Comparison of ENCODE assay signal across 11 cellular contexts in genomic region chr7:44097064-44097932, GRCh38. TPM values are rescaled to one million over a fixed set of nuclear protein-coding genes. Genes with fewer than 3 reads are reported as not detected.
DNase-seq lines count a peak whose midpoint lies in the region; ATAC-seq and TF ChIP-seq lines count a peak whose summit lies in the region.
"Had no signal": no experiment of that assay in that cellular context is flagged by ENCODE, and none has a peak within 500 bp of the region (broad histone marks: within the 10 kb centered on the region; RNA-seq: fewer than 3 reads in every experiment).

No MANE protein-coding gene starts in this region.

- H3K4me1 Mint-ChIP-seq in activated CD4-positive, alpha-beta T cell treated with anti-CD3 and anti-CD28 coated beads for 36 hours, result peaks cover 13% of the 10 kb centered on the region
- H3K4me1 Mint-ChIP-seq in neural crest cell, result peaks cover 15% of the 10 kb centered on the region

- CTCF ChIA-PET in activated CD4-positive, alpha-beta T cell treated with anti-CD3 and anti-CD28 coated beads for 36 hours (lab: Charles Lee), result interaction anchor here (0.5 to 2.7 kb wide), 4 partner anchors 12 to 178 kb away, joined by 3 to 7 read pairs (median 4); no protein-coding TSS in a partner anchor

- H3K36me3 ChIP-seq in OCI-LY1 (ENCODE audit: insufficient read depth, low read length), result no peaks in the 10 kb centered on the region
- H3K36me3 ChIP-seq in effector memory CD4-positive, alpha-beta T cell (ENCODE audit: control insufficient read depth, insufficient read depth, low read length), result no peaks in the 10 kb centered on the region

- H3K9ac ChIP-seq in OCI-LY1 (ENCODE audit: low read length), result peak overlapping the region; percentile 62

- H3F3A ChIP-seq in OCI-LY1 (ENCODE audit: insufficient read depth, low read length), result peaks cover 15% of the 10 kb centered on the region; the same call in 1 of the 2 replicates

- H3K27me3 Mint-ChIP-seq in activated CD4-positive, alpha-beta T cell treated with anti-CD3 and anti-CD28 coated beads for 36 hours, result no peaks in the 10 kb centered on the region
- no peaks in the 10 kb centered on the region for H3K27me3 Mint-ChIP-seq in neural crest cell (ENCODE audit: low read depth)

- no peaks in the 10 kb centered on the region for H3K9me2 ChIP-seq in OCI-LY1 (ENCODE audit: low read depth, low read length)

- no peaks in the 10 kb centered on the region for H3K9me3 Mint-ChIP-seq in activated CD4-positive, alpha-beta T cell treated with anti-CD3 and anti-CD28 coated beads for 36 hours (ENCODE audit: low read depth)
- H3K9me3 Mint-ChIP-seq in neural crest cell, result no peaks in the 10 kb centered on the region
- H3K9me3 Mint-ChIP-seq: endodermal cell had no signal

- H3K27ac Mint-ChIP-seq in activated CD4-positive, alpha-beta T cell treated with anti-CD3 and anti-CD28 coated beads for 36 hours, result peak overlapping the region; percentile 52
- H3K27ac Mint-ChIP-seq in neural crest cell (ENCODE audit: unreplicated experiment), result peak overlapping the region; percentile 75
- H3K27ac Mint-ChIP-seq: endodermal cell had no signal

- intact Hi-C loops in activated CD4-positive, alpha-beta T cell treated with anti-CD3 and anti-CD28 coated beads for 36 hours (cut with DNase I, micrococcal nuclease), result no loop called here

- no peaks in the 10 kb centered on the region for H3K9me3 ChIP-seq in OCI-LY1 (ENCODE audit: low read length)
- H3K9me3 ChIP-seq in effector memory CD4-positive, alpha-beta T cell (ENCODE audit: control insufficient read depth, low read length), result no peaks in the 10 kb centered on the region
- H3K9me3 ChIP-seq: A549 had no signal

- no peaks in the 10 kb centered on the region for H3K36me3 Mint-ChIP-seq in activated CD4-positive, alpha-beta T cell treated with anti-CD3 and anti-CD28 coated beads for 36 hours (ENCODE audit: low read depth)
- no peaks in the 10 kb centered on the region for H3K36me3 Mint-ChIP-seq in neural crest cell (ENCODE audit: low read depth)

- H3K79me2 ChIP-seq in OCI-LY1 (ENCODE audit: insufficient read depth, low read length), result no peaks in the 10 kb centered on the region

- DNase-seq in activated CD4-positive, alpha-beta T cell treated with anti-CD3 and anti-CD28 coated beads for 36 hours, result peak; percentile 65
- DNase-seq in activated CD4-positive, alpha-beta T cell treated with anti-CD3 and anti-CD28 coated beads for 1 hour, result no peak
- DNase-seq in neural crest cell (ENCODE audit: low read depth, low spot score), result no peak
- DNase-seq in effector memory CD4-positive, alpha-beta T cell, result no peak
- DNase-seq in inferior parietal cortex (ENCODE audit: extremely low spot score), result no peak
- DNase-seq: endodermal cell had no signal

- H3K27me3 ChIP-seq in OCI-LY1 (ENCODE audit: insufficient read depth, low read length), result no peaks in the 10 kb centered on the region
- no peaks in the 10 kb centered on the region for H3K27me3 ChIP-seq in effector memory CD4-positive, alpha-beta T cell (replicated peaks; ENCODE audit: control insufficient read depth, insufficient read depth, low read length, poor library complexity, severe bottlenecking)

- TF ChIP-seq CTCF in OCI-LY1 (IDR thresholded peaks at IDR 0.05; ENCODE audit: low read length) (peak; percentile 36), neural crest cell (conservative IDR thresholded peaks at IDR 0.05) (no peak)

- no peak overlapping the region for H3K4me3 Mint-ChIP-seq in activated CD4-positive, alpha-beta T cell treated with anti-CD3 and anti-CD28 coated beads for 36 hours
- H3K4me3 Mint-ChIP-seq in neural crest cell, result no peak overlapping the region
- H3K4me3 Mint-ChIP-seq: endodermal cell had no signal

- ATAC-seq in activated CD4-positive, alpha-beta T cell treated with anti-CD3 and anti-CD28 coated beads for 36 hours, result peak; percentile 94
- peak; percentile 62 for ATAC-seq in HG02798 (IDR thresholded peaks at IDR 0.05; ENCODE audit: poor library complexity, unreplicated experiment)
- no peak for ATAC-seq in HG02973 (IDR thresholded peaks at IDR 0.05; ENCODE audit: unreplicated experiment)

- no peak overlapping the region for H3K4me3 ChIP-seq in OCI-LY1 (ENCODE audit: low read depth, low read length, poor library complexity, severe bottlenecking)
- H3K4me3 ChIP-seq in effector memory CD4-positive, alpha-beta T cell (ENCODE audit: insufficient read depth, low read depth, low read length, poor library complexity, severe bottlenecking), result no peak overlapping the region
- H3K4me3 ChIP-seq: A549 had no signal

- no peaks in the 10 kb centered on the region for H4K20me1 ChIP-seq in OCI-LY1 (ENCODE audit: insufficient read depth, low read length)

- H3K27ac ChIP-seq in OCI-LY1 (ENCODE audit: low read depth, low read length, poor library complexity, severe bottlenecking), result peak overlapping the region; percentile 96
- H3K27ac ChIP-seq in effector memory CD4-positive, alpha-beta T cell (ENCODE audit: insufficient read depth, low read length, poor library complexity, severe bottlenecking), result no peak overlapping the region
- H3K27ac ChIP-seq: A549 had no signal

- peak overlapping the region; percentile 44 for H3K4me2 ChIP-seq in OCI-LY1 (ENCODE audit: low read length)
- H3K4me2 ChIP-seq: A549 had no signal

- peaks cover 98% of the 10 kb centered on the region for H3K4me1 ChIP-seq in OCI-LY1 (ENCODE audit: insufficient read depth, low read length, severe bottlenecking)
- H3K4me1 ChIP-seq in effector memory CD4-positive, alpha-beta T cell (ENCODE audit: control insufficient read depth, insufficient read depth, low read length, poor library complexity, severe bottlenecking), result no peaks in the 10 kb centered on the region

- H2AFZ ChIP-seq in OCI-LY1 (ENCODE audit: low read length), result no peak overlapping the region

- POLR2A ChIA-PET in activated CD4-positive, alpha-beta T cell treated with anti-CD3 and anti-CD28 coated beads for 36 hours (lab: Charles Lee), result no interaction called here

RNA-seq across cellular contexts. Expression of gene AEBP1, which starts 6.8 kb away (rescaled TPM):
- total RNA-seq in activated CD4-positive, alpha-beta T cell treated with anti-CD3 and anti-CD28 coated beads for 36 hours, result 10 to 100 TPM; 18.2 to 18.3 TPM
- 70.5 and 72.6 TPM in 2 replicates for total RNA-seq in neural crest cell

RNA-seq across cellular contexts. Expression of gene POLM, which starts 15.0 kb away (rescaled TPM):
- 10 to 100 TPM; 27.0 to 29.9 TPM for total RNA-seq in activated CD4-positive, alpha-beta T cell treated with anti-CD3 and anti-CD28 coated beads for 36 hours
- total RNA-seq in neural crest cell, result 21.5 and 26.0 TPM in 2 replicates

RNA-seq across cellular contexts. Expression of gene POLD2, which starts 26.1 kb away (rescaled TPM):
- total RNA-seq in activated CD4-positive, alpha-beta T cell treated with anti-CD3 and anti-CD28 coated beads for 36 hours, result 100 to 1,000 TPM; 250 to 347 TPM
- 159 and 167 TPM in 2 replicates for total RNA-seq in neural crest cell

RNA-seq across cellular contexts. Expression of gene PGAM2, which starts 31.9 kb away (rescaled TPM):
- not detected for total RNA-seq in activated CD4-positive, alpha-beta T cell treated with anti-CD3 and anti-CD28 coated beads for 36 hours
- total RNA-seq in neural crest cell, result 1.8 and 2.4 TPM in 2 replicates
- total RNA-seq: activated CD8-positive, alpha-beta memory T cell treated with anti-CD3 and anti-CD28 coated beads for 36 hours had no signal

RNA-seq across cellular contexts. Expression of gene MYL7, which starts 43.8 kb away (rescaled TPM):
- not detected for total RNA-seq in activated CD4-positive, alpha-beta T cell treated with anti-CD3 and anti-CD28 coated beads for 36 hours
- total RNA-seq in neural crest cell, result not detected in 2 replicates
- total RNA-seq: activated CD8-positive, alpha-beta memory T cell treated with anti-CD3 and anti-CD28 coated beads for 36 hours had no signal
